ENCODE assay signal across 1 cellular context in genomic region chr1:144020001-144020738, GRCh38. TPM values are rescaled to one million over a fixed set of nuclear protein-coding genes. Genes with fewer than 3 reads are reported as not detected.
"Had no signal": no experiment of that assay in that cellular context is flagged by ENCODE, and none has a peak within 500 bp of the region (broad histone marks: within the 10 kb centered on the region; RNA-seq: fewer than 3 reads in every experiment).

No MANE protein-coding gene starts in this region.

RNA-seq across cellular contexts. Expression of gene FAM72C, which starts 48.4 kb away (rescaled TPM):
- total RNA-seq: naive thymus-derived CD8-positive, alpha-beta T cell had no signal
- polyA plus RNA-seq: naive thymus-derived CD8-positive, alpha-beta T cell had no signal
